17 cellular contexts compared by ENCODE assay signal in genomic region chr20:57890254-57890800, GRCh38.
"Had no signal": no experiment of that assay in that cellular context is flagged by ENCODE, and none has a peak within 500 bp of the region (broad histone marks: within the 10 kb centered on the region; RNA-seq: fewer than 3 reads in every experiment).

No MANE protein-coding gene starts in this region.

- H3K4me3 ChIP-seq: hepatocyte, lower lobe of right lung, tibial nerve, uterus had no signal

- DNase-seq: activated CD4-positive, alpha-beta T cell treated with anti-CD3 and anti-CD28 coated beads, Interleukin-2, amount 10 ng/mL, durations not matched to agents 7 days and 5 days; activated CD8-positive, alpha-beta T cell treated with anti-CD3 and anti-CD28 coated beads, Interleukin-2, amount 10 ng/mL, durations not matched to agents 7 days and 5 days; brain microvascular endothelial cell; effector memory CD4-positive, alpha-beta T cell; glutamatergic neuron; immature natural killer cell; lower lobe of right lung; naive thymus-derived CD8-positive, alpha-beta T cell; stimulated activated CD4-positive, alpha-beta T cell treated with anti-CD3 and anti-CD28 coated beads, Interleukin-4, amount 100 ng/mL, for 4 hours; stimulated activated naive CD8-positive, alpha-beta T cell treated with anti-CD3 and anti-CD28 coated beads, Interleukin-15, amount 100 ng/mL, for 72 hours had no signal

- H3K36me3 Mint-ChIP-seq: activated naive CD4-positive, alpha-beta T cell treated with anti-CD3 and anti-CD28 coated beads, Interleukin-2, amount 50 U/mL, for 72 hours; immature natural killer cell; naive thymus-derived CD8-positive, alpha-beta T cell had no signal

- H3K4me1 Mint-ChIP-seq: activated CD4-positive, alpha-beta T cell treated with anti-CD3 and anti-CD28 coated beads, Interleukin-2, amount 10 ng/mL, durations not matched to agents 7 days and 5 days; central memory CD8-positive, alpha-beta T cell; immature natural killer cell; naive thymus-derived CD8-positive, alpha-beta T cell; stimulated activated naive CD8-positive, alpha-beta T cell treated with anti-CD3 and anti-CD28 coated beads, Interleukin-15, amount 100 ng/mL, for 72 hours had no signal

- H3K9me3 Mint-ChIP-seq: activated CD4-positive, alpha-beta T cell treated with anti-CD3 and anti-CD28 coated beads, Interleukin-2, amount 10 ng/mL, durations not matched to agents 7 days and 5 days; activated T-helper 1 cell treated with anti-CD3 and anti-CD28 coated beads, Interleukin-12 subunit alpha, Interleukin-12 subunit beta, Interleukin-2, Interleukin-4 antibody, amounts not matched to agents 30 ng/mL and 10 ng/mL and 1 ng/mL, durations not matched to agents 14 hours and 24 hours and 36 hours; central memory CD8-positive, alpha-beta T cell; stimulated activated naive CD8-positive, alpha-beta T cell treated with anti-CD3 and anti-CD28 coated beads, Interleukin-15, amount 100 ng/mL, for 72 hours had no signal

- H3K4me3 Mint-ChIP-seq: activated CD4-positive, alpha-beta T cell treated with anti-CD3 and anti-CD28 coated beads, Interleukin-2, amount 10 ng/mL, durations not matched to agents 7 days and 5 days; activated CD8-positive, alpha-beta T cell treated with anti-CD3 and anti-CD28 coated beads, Interleukin-2, amount 10 ng/mL, durations not matched to agents 7 days and 5 days; activated T-helper 1 cell treated with anti-CD3 and anti-CD28 coated beads, Interleukin-12 subunit alpha, Interleukin-12 subunit beta, Interleukin-2, Interleukin-4 antibody, amounts not matched to agents 30 ng/mL and 10 ng/mL and 1 ng/mL, durations not matched to agents 14 hours and 24 hours and 36 hours; central memory CD8-positive, alpha-beta T cell; immature natural killer cell; naive thymus-derived CD8-positive, alpha-beta T cell; stimulated activated naive CD8-positive, alpha-beta T cell treated with anti-CD3 and anti-CD28 coated beads, Interleukin-15, amount 100 ng/mL, for 72 hours had no signal

- ATAC-seq: activated CD8-positive, alpha-beta T cell treated with anti-CD3 and anti-CD28 coated beads, Interleukin-2, amount 10 ng/mL, durations not matched to agents 7 days and 5 days; activated naive CD4-positive, alpha-beta T cell treated with anti-CD3 and anti-CD28 coated beads, Interleukin-2, amount 50 U/mL, for 72 hours; left lobe of liver; lower lobe of right lung; naive thymus-derived CD8-positive, alpha-beta T cell; stimulated activated naive CD8-positive, alpha-beta T cell treated with anti-CD3 and anti-CD28 coated beads, Interleukin-15, amount 100 ng/mL, for 72 hours had no signal

- H3K27ac Mint-ChIP-seq: activated CD4-positive, alpha-beta T cell treated with anti-CD3 and anti-CD28 coated beads, Interleukin-2, amount 10 ng/mL, durations not matched to agents 7 days and 5 days; activated CD8-positive, alpha-beta T cell treated with anti-CD3 and anti-CD28 coated beads, Interleukin-2, amount 10 ng/mL, durations not matched to agents 7 days and 5 days; activated naive CD4-positive, alpha-beta T cell treated with anti-CD3 and anti-CD28 coated beads, Interleukin-2, amount 50 U/mL, for 72 hours; activated T-helper 1 cell treated with anti-CD3 and anti-CD28 coated beads, Interleukin-12 subunit alpha, Interleukin-12 subunit beta, Interleukin-2, Interleukin-4 antibody, amounts not matched to agents 30 ng/mL and 10 ng/mL and 1 ng/mL, durations not matched to agents 14 hours and 24 hours and 36 hours; immature natural killer cell; naive thymus-derived CD8-positive, alpha-beta T cell; stimulated activated naive CD8-positive, alpha-beta T cell treated with anti-CD3 and anti-CD28 coated beads, Interleukin-15, amount 100 ng/mL, for 72 hours had no signal
